In the genomic region with DNA sequence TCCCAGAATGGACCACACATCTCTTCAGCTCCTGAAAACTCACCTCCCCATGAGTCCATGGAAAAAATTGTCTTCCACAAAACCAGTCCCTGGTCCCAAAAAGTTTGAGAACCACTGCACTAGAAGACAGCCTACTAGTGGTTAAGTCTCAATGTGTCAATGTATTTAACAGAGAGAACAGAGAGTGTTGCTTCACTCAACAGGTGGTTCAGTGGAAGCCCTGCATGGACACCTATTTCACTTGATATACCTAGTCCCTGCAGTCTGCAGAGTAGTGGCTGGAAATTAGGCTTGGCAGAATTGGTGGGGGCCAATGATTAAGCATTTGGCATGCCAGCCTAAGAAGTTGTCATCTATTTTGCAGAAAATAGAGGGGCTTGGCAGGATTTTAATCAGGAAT, we compare ENCODE assay signal across 1 cellular context.
TF ChIP-seq lines count a peak whose summit lies in the region.

No MANE protein-coding gene starts in this region.

TF ChIP-seq in HEK293, 187 proteins besides CTCF, POLR2A, EP300 and RAD21:
- peak; percentile 90 for TF ChIP-seq SCRT2 (tag by site-specific recombination; IDR thresholded peaks at IDR 0.05)
- peak; percentile 71 for TF ChIP-seq SCRT1 (tag by site-specific recombination; IDR thresholded peaks at IDR 0.05; ENCODE audit: borderline replicate concordance)
- TF ChIP-seq KLF9 (tag by site-specific recombination; IDR thresholded peaks at IDR 0.05; ENCODE audit: low read depth), result no peak
TF ChIP-seq in HEK293: peak in this region for 2.
